ENCODE assay signal across 19 cellular contexts in genomic region chr15:50320504-50320903, GRCh38. TPM values are rescaled to one million over a fixed set of nuclear protein-coding genes. Genes with fewer than 3 reads are reported as not detected.
DNase-seq lines count a peak whose midpoint lies in the region; ATAC-seq and TF ChIP-seq lines count a peak whose summit lies in the region.
"Had no signal": no experiment of that assay in that cellular context is flagged by ENCODE, and none has a peak within 500 bp of the region (broad histone marks: within the 10 kb centered on the region; RNA-seq: fewer than 3 reads in every experiment).

No MANE protein-coding gene starts in this region.

- no peaks in the 10 kb centered on the region for H3K27me3 Mint-ChIP-seq in activated CD4-positive, alpha-beta T cell treated with anti-CD3 and anti-CD28 coated beads, Interleukin-2, amount 10 ng/mL, durations not matched to agents 7 days and 5 days
- H3K27me3 Mint-ChIP-seq in CD8-positive, alpha-beta T cell (ENCODE audit: low read depth), result no peaks in the 10 kb centered on the region
- no peaks in the 10 kb centered on the region for H3K27me3 Mint-ChIP-seq in activated T-helper 1 cell treated with anti-CD3 and anti-CD28 coated beads, Interleukin-12 subunit alpha, Interleukin-12 subunit beta, Interleukin-2, Interleukin-4 antibody, amounts not matched to agents 30 ng/mL and 10 ng/mL and 1 ng/mL, durations not matched to agents 14 hours and 24 hours and 36 hours (ENCODE audit: insufficient read depth)
- no peaks in the 10 kb centered on the region for H3K27me3 Mint-ChIP-seq in naive B cell

- H3K4me1 ChIP-seq in CD8-positive, alpha-beta T cell (ENCODE audit: insufficient read depth, low read length), result no peaks in the 10 kb centered on the region

- no peak for DNase-seq in activated CD4-positive, alpha-beta T cell treated with anti-CD3 and anti-CD28 coated beads, Interleukin-2, amount 10 ng/mL, durations not matched to agents 7 days and 5 days
- DNase-seq in activated CD4-positive, alpha-beta T cell treated with anti-CD3 and anti-CD28 coated beads for 1 hour, result no peak
- no peak for DNase-seq in CD8-positive, alpha-beta T cell
- no peak for DNase-seq in activated T-helper 1 cell treated with anti-CD3 and anti-CD28 coated beads, Interleukin-12 subunit alpha, Interleukin-12 subunit beta, Interleukin-2, Interleukin-4 antibody, amounts not matched to agents 30 ng/mL and 10 ng/mL and 1 ng/mL, durations not matched to agents 14 hours and 24 hours and 36 hours (ENCODE audit: low spot score)
- DNase-seq in naive B cell, result no peak
- no peak for DNase-seq in stimulated activated naive CD4-positive, alpha-beta T cell (lab: John Stamatoyannopoulos, UW)
- DNase-seq in kidney glomerular epithelial cell (lab: John Stamatoyannopoulos, UW), result no peak
- DNase-seq in activated naive CD4-positive, alpha-beta T cell treated with anti-CD3 and anti-CD28 coated beads, Interleukin-2, amount 50 U/mL, for 16 hours, result no peak
- DNase-seq: H9, Kasumi-1, NCI-H1105 treated with DMSO at 0.1 percent for 48 hours, NCI-H1694 treated with DMSO at 0.1 percent for 48 hours, NCI-H2107, NCI-H226, NCI-H524 treated with DMSO at 0.1 percent for 48 hours, SHP77 treated with DMSO at 0.1 percent for 48 hours had no signal

- no peaks in the 10 kb centered on the region for H3K9me3 ChIP-seq in CD8-positive, alpha-beta T cell (ENCODE audit: low read length)

- peaks cover 17% of the 10 kb centered on the region for H3K4me1 Mint-ChIP-seq in activated CD4-positive, alpha-beta T cell treated with anti-CD3 and anti-CD28 coated beads, Interleukin-2, amount 10 ng/mL, durations not matched to agents 7 days and 5 days
- peaks cover 23% of the 10 kb centered on the region for H3K4me1 Mint-ChIP-seq in CD8-positive, alpha-beta T cell (ENCODE audit: low read depth)
- peaks cover 32% of the 10 kb centered on the region for H3K4me1 Mint-ChIP-seq in activated T-helper 1 cell treated with anti-CD3 and anti-CD28 coated beads, Interleukin-12 subunit alpha, Interleukin-12 subunit beta, Interleukin-2, Interleukin-4 antibody, amounts not matched to agents 30 ng/mL and 10 ng/mL and 1 ng/mL, durations not matched to agents 14 hours and 24 hours and 36 hours (ENCODE audit: low read depth)
- peaks cover 13 to 25% (median 23%) of the 10 kb centered on the region in 3 donors for H3K4me1 Mint-ChIP-seq in naive B cell
- H3K4me1 Mint-ChIP-seq: H9 had no signal

- no peaks in the 10 kb centered on the region for H3K27me3 ChIP-seq in CD8-positive, alpha-beta T cell (ENCODE audit: insufficient read depth, low read length)

- no peaks in the 10 kb centered on the region for H3K9me3 Mint-ChIP-seq in activated CD4-positive, alpha-beta T cell treated with anti-CD3 and anti-CD28 coated beads, Interleukin-2, amount 10 ng/mL, durations not matched to agents 7 days and 5 days
- H3K9me3 Mint-ChIP-seq in CD8-positive, alpha-beta T cell, result no peaks in the 10 kb centered on the region
- H3K9me3 Mint-ChIP-seq in activated T-helper 1 cell treated with anti-CD3 and anti-CD28 coated beads, Interleukin-12 subunit alpha, Interleukin-12 subunit beta, Interleukin-2, Interleukin-4 antibody, amounts not matched to agents 30 ng/mL and 10 ng/mL and 1 ng/mL, durations not matched to agents 14 hours and 24 hours and 36 hours, result no peaks in the 10 kb centered on the region
- no peaks in the 10 kb centered on the region for H3K9me3 Mint-ChIP-seq in naive B cell
- H3K9me3 Mint-ChIP-seq: H9 had no signal

- no peak overlapping the region for H3K27ac ChIP-seq in CD8-positive, alpha-beta T cell (ENCODE audit: low read depth, low read length)

- H3K36me3 ChIP-seq in CD8-positive, alpha-beta T cell (ENCODE audit: insufficient read depth, low read length), result no peaks in the 10 kb centered on the region

- ATAC-seq in CD8-positive, alpha-beta T cell, result no peak
- ATAC-seq in naive B cell (ENCODE audit: low read depth in 2 of 2), result no peak

- H3K4me3 ChIP-seq in CD8-positive, alpha-beta T cell (ENCODE audit: low read depth, low read length), result no peak overlapping the region

- CTCF ChIA-PET in activated CD4-positive, alpha-beta T cell treated with anti-CD3 and anti-CD28 coated beads, Interleukin-2, amount 10 ng/mL, durations not matched to agents 7 days and 5 days (lab: Charles Lee), result no interaction called here
- CTCF ChIA-PET in CD8-positive, alpha-beta T cell (lab: Charles Lee), result no interaction called here

- TF ChIP-seq CTCF in CD8-positive, alpha-beta T cell (IDR thresholded peaks at IDR 0.05), result no peak

- no peaks in the 10 kb centered on the region for H3K36me3 Mint-ChIP-seq in activated CD4-positive, alpha-beta T cell treated with anti-CD3 and anti-CD28 coated beads, Interleukin-2, amount 10 ng/mL, durations not matched to agents 7 days and 5 days (ENCODE audit: low read depth)
- no peaks in the 10 kb centered on the region for H3K36me3 Mint-ChIP-seq in CD8-positive, alpha-beta T cell
- H3K36me3 Mint-ChIP-seq in activated T-helper 1 cell treated with anti-CD3 and anti-CD28 coated beads, Interleukin-12 subunit alpha, Interleukin-12 subunit beta, Interleukin-2, Interleukin-4 antibody, amounts not matched to agents 30 ng/mL and 10 ng/mL and 1 ng/mL, durations not matched to agents 14 hours and 24 hours and 36 hours (ENCODE audit: low read depth), result peaks cover 9% of the 10 kb centered on the region
- peaks cover 0 to 6% of the 10 kb centered on the region in 2 donors for H3K36me3 Mint-ChIP-seq in naive B cell

- H3K27ac Mint-ChIP-seq in activated CD4-positive, alpha-beta T cell treated with anti-CD3 and anti-CD28 coated beads, Interleukin-2, amount 10 ng/mL, durations not matched to agents 7 days and 5 days, result peak overlapping the region; percentile 37
- H3K27ac Mint-ChIP-seq in CD8-positive, alpha-beta T cell, result peak overlapping the region; percentile 43
- peak overlapping the region; percentile 16 for H3K27ac Mint-ChIP-seq in activated T-helper 1 cell treated with anti-CD3 and anti-CD28 coated beads, Interleukin-12 subunit alpha, Interleukin-12 subunit beta, Interleukin-2, Interleukin-4 antibody, amounts not matched to agents 30 ng/mL and 10 ng/mL and 1 ng/mL, durations not matched to agents 14 hours and 24 hours and 36 hours
- H3K27ac Mint-ChIP-seq in naive B cell, result peak overlapping the region in 5 of 6 donors; percentile 4 to 46 (median 6)
- H3K27ac Mint-ChIP-seq: H9 had no signal

- POLR2A ChIA-PET in activated CD4-positive, alpha-beta T cell treated with anti-CD3 and anti-CD28 coated beads, Interleukin-2, amount 10 ng/mL, durations not matched to agents 7 days and 5 days (lab: Charles Lee), result no interaction called here
- POLR2A ChIA-PET in CD8-positive, alpha-beta T cell (lab: Charles Lee), result no interaction called here

- intact Hi-C loops in CD8-positive, alpha-beta T cell (cut with DNase I, micrococcal nuclease), result no loop called here
- intact Hi-C loops in activated T-helper 1 cell treated with anti-CD3 and anti-CD28 coated beads, Interleukin-12 subunit alpha, Interleukin-12 subunit beta, Interleukin-2, Interleukin-4 antibody, amounts not matched to agents 30 ng/mL and 10 ng/mL and 1 ng/mL, durations not matched to agents 14 hours and 24 hours and 36 hours (cut with micrococcal nuclease), result no loop called here

- H3K4me3 Mint-ChIP-seq in activated CD4-positive, alpha-beta T cell treated with anti-CD3 and anti-CD28 coated beads, Interleukin-2, amount 10 ng/mL, durations not matched to agents 7 days and 5 days, result no peak overlapping the region
- no peak overlapping the region for H3K4me3 Mint-ChIP-seq in CD8-positive, alpha-beta T cell
- no peak overlapping the region for H3K4me3 Mint-ChIP-seq in activated T-helper 1 cell treated with anti-CD3 and anti-CD28 coated beads, Interleukin-12 subunit alpha, Interleukin-12 subunit beta, Interleukin-2, Interleukin-4 antibody, amounts not matched to agents 30 ng/mL and 10 ng/mL and 1 ng/mL, durations not matched to agents 14 hours and 24 hours and 36 hours
- H3K4me3 Mint-ChIP-seq in naive B cell, result no peak overlapping the region
- H3K4me3 Mint-ChIP-seq: H9 had no signal

RNA-seq across cellular contexts. Expression of gene GABPB1, which starts 34.5 kb away (rescaled TPM):
- 10 to 100 TPM; 30.0 to 34.9 TPM for total RNA-seq in activated CD4-positive, alpha-beta T cell treated with anti-CD3 and anti-CD28 coated beads, Interleukin-2, amount 10 ng/mL, durations not matched to agents 7 days and 5 days
- 10 to 100 TPM; 27.0 to 31.0 TPM for total RNA-seq in CD8-positive, alpha-beta T cell
- total RNA-seq in activated T-helper 1 cell treated with anti-CD3 and anti-CD28 coated beads, Interleukin-12 subunit alpha, Interleukin-12 subunit beta, Interleukin-2, Interleukin-4 antibody, amounts not matched to agents 30 ng/mL and 10 ng/mL and 1 ng/mL, durations not matched to agents 14 hours and 24 hours and 36 hours, result 80.7 and 81.0 TPM in 2 replicates
- polyA plus RNA-seq in naive B cell (ENCODE audit: low read depth in 6 of 6), result 10 to 100 TPM; 40.1 to 67.8 (median 48.2) TPM

RNA-seq across cellular contexts. Expression of gene HDC, which starts 55.0 kb away (rescaled TPM):
- total RNA-seq in activated CD4-positive, alpha-beta T cell treated with anti-CD3 and anti-CD28 coated beads, Interleukin-2, amount 10 ng/mL, durations not matched to agents 7 days and 5 days, result under 1 TPM in 1 of 2 experiments, not detected in 1; 0.27 TPM
- total RNA-seq in CD8-positive, alpha-beta T cell, result not detected
- 2.1 and 2.4 TPM in 2 replicates for total RNA-seq in activated T-helper 1 cell treated with anti-CD3 and anti-CD28 coated beads, Interleukin-12 subunit alpha, Interleukin-12 subunit beta, Interleukin-2, Interleukin-4 antibody, amounts not matched to agents 30 ng/mL and 10 ng/mL and 1 ng/mL, durations not matched to agents 14 hours and 24 hours and 36 hours
- polyA plus RNA-seq in naive B cell (ENCODE audit: low read depth in 6 of 6), result 1 to 10 TPM in 1 of 6 donors, under 1 TPM in 1, not detected in 4; 0.20 to 2.8 TPM
- total RNA-seq: H9, OCI-LY7, RPMI7951 had no signal
- polyA plus RNA-seq: BJ had no signal
